In genomic region chr2:227570615-227571014, GRCh38 we compare ENCODE assay signal across 1 cellular context.
TF ChIP-seq lines count a peak whose summit lies in the region.

No MANE protein-coding gene starts in this region.

TF ChIP-seq in HepG2, 621 proteins besides CTCF, POLR2A, EP300 and RAD21:
- TF ChIP-seq ZNF615 (CRISPR knock-in tag; IDR thresholded peaks at IDR 0.05; ENCODE audit: borderline replicate concordance) (no peak), MYNN (CRISPR knock-in tag; IDR thresholded peaks at IDR 0.05; ENCODE audit: low read depth) (no peak), DDIT3 (CRISPR knock-in tag; IDR thresholded peaks at IDR 0.05) (no peak), RBM22 (optimal IDR thresholded peaks at IDR 0.05; ENCODE audit: low read length) (peak; percentile 81), ZFP36 (IDR thresholded peaks at IDR 0.05; ENCODE audit: borderline replicate concordance, low read depth, low read length, partially characterized antibody) (no peak), POLR2G (IDR thresholded peaks at IDR 0.05; ENCODE audit: low read depth, low read length) (peak; percentile 52), ZNF12 (CRISPR knock-in tag; IDR thresholded peaks at IDR 0.05) (no peak), SNAI1 (CRISPR knock-in tag; IDR thresholded peaks at IDR 0.05; ENCODE audit: borderline replicate concordance) (no peak), CHD2 (IDR thresholded peaks at IDR 0.05; ENCODE audit: low read depth, low read length) (no peak), GTF2F1 (IDR thresholded peaks at IDR 0.05; ENCODE audit: low read length) (no peak), TFDP2 (CRISPR knock-in tag; IDR thresholded peaks at IDR 0.05) (no peak)
- TF ChIP-seq, protein P1, sequence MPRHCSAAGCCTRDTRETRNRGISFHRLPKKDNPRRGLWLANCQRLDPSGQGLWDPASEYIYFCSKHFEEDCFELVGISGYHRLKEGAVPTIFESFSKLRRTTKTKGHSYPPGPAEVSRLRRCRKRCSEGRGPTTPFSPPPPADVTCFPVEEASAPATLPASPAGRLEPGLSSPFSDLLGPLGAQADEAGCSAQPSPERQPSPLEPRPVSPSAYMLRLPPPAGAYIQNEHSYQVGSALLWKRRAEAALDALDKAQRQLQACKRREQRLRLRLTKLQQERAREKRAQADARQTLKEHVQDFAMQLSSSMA (CRISPR knock-in tag; IDR thresholded peaks at IDR 0.05): no peak
- TF ChIP-seq, protein P2, sequence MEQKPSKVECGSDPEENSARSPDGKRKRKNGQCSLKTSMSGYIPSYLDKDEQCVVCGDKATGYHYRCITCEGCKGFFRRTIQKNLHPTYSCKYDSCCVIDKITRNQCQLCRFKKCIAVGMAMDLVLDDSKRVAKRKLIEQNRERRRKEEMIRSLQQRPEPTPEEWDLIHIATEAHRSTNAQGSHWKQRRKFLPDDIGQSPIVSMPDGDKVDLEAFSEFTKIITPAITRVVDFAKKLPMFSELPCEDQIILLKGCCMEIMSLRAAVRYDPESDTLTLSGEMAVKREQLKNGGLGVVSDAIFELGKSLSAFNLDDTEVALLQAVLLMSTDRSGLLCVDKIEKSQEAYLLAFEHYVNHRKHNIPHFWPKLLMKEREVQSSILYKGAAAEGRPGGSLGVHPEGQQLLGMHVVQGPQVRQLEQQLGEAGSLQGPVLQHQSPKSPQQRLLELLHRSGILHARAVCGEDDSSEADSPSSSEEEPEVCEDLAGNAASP (CRISPR knock-in tag; IDR thresholded peaks at IDR 0.05; ENCODE audit: borderline replicate concordance): no peak
TF ChIP-seq in HepG2: peak in this region for 2.
